Comparison of ENCODE assay signal across 10 cellular contexts in genomic region chr21:38269567-38269917, GRCh38. TPM values are rescaled to one million over a fixed set of nuclear protein-coding genes. Genes with fewer than 3 reads are reported as not detected.
DNase-seq lines count a peak whose midpoint lies in the region; ATAC-seq and TF ChIP-seq lines count a peak whose summit lies in the region.
"Had no signal": no experiment of that assay in that cellular context is flagged by ENCODE, and none has a peak within 500 bp of the region (broad histone marks: within the 10 kb centered on the region; RNA-seq: fewer than 3 reads in every experiment).

No MANE protein-coding gene starts in this region.

- no peak overlapping the region for H3K4me3 Mint-ChIP-seq in activated naive CD4-positive, alpha-beta T cell treated with anti-CD3 and anti-CD28 coated beads for 36 hours
- H3K4me3 Mint-ChIP-seq in T-helper 17 cell = no peak overlapping the region
- H3K4me3 Mint-ChIP-seq: activated B cell treated with CpG ODN at 0.5 μM for 24 hours, naive B cell had no signal

- no peak for TF ChIP-seq EP300 in upper lobe of left lung (IDR thresholded peaks at IDR 0.05)

- H3K27ac ChIP-seq in upper lobe of left lung = peak overlapping the region in 3 of 4 donors; percentile 48 to 70 (median 66)

- no peak for TF ChIP-seq CTCF in upper lobe of left lung (IDR thresholded peaks at IDR 0.05)

- no peak overlapping the region for H3K27ac Mint-ChIP-seq in activated naive CD4-positive, alpha-beta T cell treated with anti-CD3 and anti-CD28 coated beads for 36 hours
- H3K27ac Mint-ChIP-seq in T-helper 17 cell = no peak overlapping the region
- H3K27ac Mint-ChIP-seq: activated B cell treated with CpG ODN at 0.5 μM for 24 hours, naive B cell had no signal

- H3K4me3 ChIP-seq in upper lobe of left lung = no peak overlapping the region

- no peaks in the 10 kb centered on the region for H3K36me3 ChIP-seq in upper lobe of left lung

- H3K4me1 ChIP-seq in upper lobe of left lung = peaks cover 20 to 55% (median 41%) of the 10 kb centered on the region in 4 donors

- ATAC-seq in HG02763 (IDR thresholded peaks at IDR 0.05; ENCODE audit: unreplicated experiment) = peak; percentile 84
- ATAC-seq in T-helper 17 cell = peak; percentile 35
- no peak for ATAC-seq in upper lobe of left lung (ENCODE audit: low FRiP score in 2 of 2)

- H3K9me3 Mint-ChIP-seq in activated naive CD4-positive, alpha-beta T cell treated with anti-CD3 and anti-CD28 coated beads for 36 hours = no peaks in the 10 kb centered on the region
- H3K9me3 Mint-ChIP-seq: activated B cell treated with CpG ODN at 0.5 μM for 24 hours had no signal

- H3K9me3 ChIP-seq in T-helper 17 cell (ENCODE audit: control insufficient read depth, low read length, poor library complexity, severe bottlenecking) (no peaks in the 10 kb centered on the region), upper lobe of left lung (no peaks in the 10 kb centered on the region)

- CTCF ChIA-PET in activated naive CD4-positive, alpha-beta T cell treated with anti-CD3 and anti-CD28 coated beads for 36 hours (lab: Charles Lee) = interaction anchor here (0.7 to 1.5 kb wide), 3 partner anchors 25 to 86 kb away, joined by 3 to 4 read pairs (median 3); no protein-coding TSS in a partner anchor

- DNase-seq in activated naive CD4-positive, alpha-beta T cell treated with anti-CD3 and anti-CD28 coated beads for 36 hours = peak; percentile 8
- no peak for DNase-seq in activated naive CD4-positive, alpha-beta T cell treated with anti-CD3 and anti-CD28 coated beads, Interleukin-2, amount 50 U/mL, for 16 hours
- DNase-seq in T-helper 17 cell (no peak), upper lobe of left lung (no peak), NCI-H446 (lab: John Stamatoyannopoulos, UW) (no peak), NCI-H1436 (lab: John Stamatoyannopoulos, UW) (no peak), A172 (ENCODE audit: low spot score) (no peak)
- DNase-seq: activated B cell treated with CpG ODN at 0.5 μM for 24 hours, naive B cell had no signal

- H3K27me3 Mint-ChIP-seq in activated naive CD4-positive, alpha-beta T cell treated with anti-CD3 and anti-CD28 coated beads for 36 hours (ENCODE audit: low read depth) = no peaks in the 10 kb centered on the region
- peaks cover 16% of the 10 kb centered on the region for H3K27me3 Mint-ChIP-seq in T-helper 17 cell
- H3K27me3 Mint-ChIP-seq: activated B cell treated with CpG ODN at 0.5 μM for 24 hours had no signal

- WGBS in upper lobe of left lung, 2 donors = 23 to 46% methylated on average over 2 of the region's 2 CpGs

- peaks cover 37% of the 10 kb centered on the region for H3K4me1 Mint-ChIP-seq in activated naive CD4-positive, alpha-beta T cell treated with anti-CD3 and anti-CD28 coated beads for 36 hours (ENCODE audit: low read depth)
- no peaks in the 10 kb centered on the region for H3K4me1 Mint-ChIP-seq in T-helper 17 cell
- H3K4me1 Mint-ChIP-seq: activated B cell treated with CpG ODN at 0.5 μM for 24 hours, naive B cell had no signal

- TF ChIP-seq POLR2A in upper lobe of left lung (IDR thresholded peaks at IDR 0.05) = no peak

- intact Hi-C loops in activated naive CD4-positive, alpha-beta T cell treated with anti-CD3 and anti-CD28 coated beads for 36 hours (cut with micrococcal nuclease) = loop anchor here (1.0 kb wide), 1 partner anchor 25 kb away; no protein-coding TSS in a partner anchor

- no peaks in the 10 kb centered on the region for H3K27me3 ChIP-seq in upper lobe of left lung

- H3K36me3 Mint-ChIP-seq in activated naive CD4-positive, alpha-beta T cell treated with anti-CD3 and anti-CD28 coated beads for 36 hours (ENCODE audit: low read depth) = no peaks in the 10 kb centered on the region
- no peaks in the 10 kb centered on the region for H3K36me3 Mint-ChIP-seq in T-helper 17 cell (ENCODE audit: low read depth)
- H3K36me3 Mint-ChIP-seq: naive B cell had no signal

RNA-seq across cellular contexts. Expression of gene KCNJ15, which starts 12.8 kb away (rescaled TPM):
- under 1 TPM; 0.60 to 0.96 TPM for total RNA-seq in activated naive CD4-positive, alpha-beta T cell treated with anti-CD3 and anti-CD28 coated beads for 36 hours
- under 1 TPM in 1 of 2 donors, not detected in 1; 0.12 TPM for total RNA-seq in T-helper 17 cell
- 10 to 100 TPM; 17.9 to 93.0 (median 48.6) TPM for total RNA-seq in upper lobe of left lung
- 0.16 TPM in 1 of 2 replicates, not detected in the other for total RNA-seq in A172 (2014; rRNA removed; shearing (Covaris generic))
- total RNA-seq: activated B cell treated with CpG ODN at 0.5 μM for 24 hours had no signal

Comparison
In these comparisons a context has a peak if more than half of its experiments do, and no peak if none do; other contexts are left out.
1. ATAC-seq: peak in HG02763 (single experiment) and T-helper 17 cell (single experiment); none in upper lobe of left lung (0 of 2).
2. RNA of gene KCNJ15, which starts 12.8 kb away (total RNA-seq): 17.9 to 93.0 TPM in upper lobe of left lung; 0.60 to 0.96 TPM in activated naive CD4-positive, alpha-beta T cell treated with anti-CD3 and anti-CD28 coated beads for 36 hours, 0.16 TPM in A172 and 0.12 TPM in T-helper 17 cell; every median in the first group is over 4 times any median in the second.